In genomic region chr17:28716740-28717577, GRCh38 we compare ENCODE assay signal across 6 cellular contexts. TPM values are rescaled to one million over a fixed set of nuclear protein-coding genes. Genes with fewer than 3 reads are reported as not detected.
A peak's percentile ranks its signal among the peaks of the same experiment; 100 is the strongest.
DNase-seq lines count a peak whose midpoint lies in the region; ATAC-seq and TF ChIP-seq lines count a peak whose summit lies in the region.

No MANE protein-coding gene starts in this region.

- CTCF ChIA-PET in mammary epithelial cell (lab: Charles Lee; ENCODE audit: low non-redundant PET): no interaction called here

- H3K79me2 ChIP-seq in GM23338 (replicated peaks; ENCODE audit: insufficient read depth) (peaks cover 42% of the 10 kb centered on the region), mammary epithelial cell (ENCODE audit: insufficient read depth, low read length) (peaks cover 45% of the 10 kb centered on the region)

- H3K27me3 ChIP-seq in GM23338 (ENCODE audit: insufficient read depth) (no peaks in the 10 kb centered on the region), mammary epithelial cell (ENCODE audit: insufficient read depth, low read length) (no peaks in the 10 kb centered on the region)

- H4K20me1 ChIP-seq in GM23338 (replicated peaks; ENCODE audit: insufficient read depth) (peaks cover 18% of the 10 kb centered on the region), mammary epithelial cell (ENCODE audit: insufficient read depth, low read length) (no peaks in the 10 kb centered on the region)

- H2AFZ ChIP-seq in GM23338 (no peak overlapping the region), mammary epithelial cell (ENCODE audit: low read depth, low read length) (peak overlapping the region; percentile 77)

- H3K27me3 Mint-ChIP-seq in GM23338 (ENCODE audit: insufficient read depth, low read depth, poor library complexity) (peaks cover 32% of the 10 kb centered on the region), neural crest cell (ENCODE audit: low read depth) (peaks cover 8% of the 10 kb centered on the region)

- H3K9me3 ChIP-seq in mammary epithelial cell (replicated peaks; ENCODE audit: insufficient read depth, low read length): no peaks in the 10 kb centered on the region

- peaks cover 31% of the 10 kb centered on the region for H3K4me1 ChIP-seq in GM23338 (ENCODE audit: insufficient read depth)
- H3K4me1 ChIP-seq in mammary epithelial cell (ENCODE audit: insufficient read depth, low read length): peaks cover 34% of the 10 kb centered on the region

- peak overlapping the region; percentile 98 for H3K4me3 ChIP-seq in GM23338
- peak overlapping the region; percentile 67 to 85 (median 69) for H3K4me3 ChIP-seq in mammary epithelial cell (replicated peaks in 1 of 3; ENCODE audit: insufficient read depth in 1 of 3, low read depth in 2 of 3, low read length in 3 of 3)

- ATAC-seq in GM23338: peak; percentile 14

- BruUV-seq in mammary epithelial cell (replicated peaks; lab: Mats Ljungman, UMichigan): no TSS peak

- dilution Hi-C loops in mammary epithelial cell (cut with HindIII; ENCODE audit: low sequenced_read_pairs): no loop called here

- peak overlapping the region; percentile 78 for H3K9ac ChIP-seq in mammary epithelial cell (ENCODE audit: insufficient read depth, low read length)

- H3K9me2 ChIP-seq in GM23338 (ENCODE audit: insufficient read depth): no peaks in the 10 kb centered on the region

- H3K9me3 Mint-ChIP-seq in GM23338 (peaks cover 5% of the 10 kb centered on the region), neural crest cell (no peaks in the 10 kb centered on the region)

- TF ChIP-seq CTCF in GM23338 (conservative IDR thresholded peaks at IDR 0.05; ENCODE audit: low read depth in 2 of 2): no peak
- no peak for TF ChIP-seq CTCF in mammary epithelial cell (conservative IDR thresholded peaks at IDR 0.05 in 1 of 2, IDR thresholded peaks at IDR 0.05 in 1 of 2; ENCODE audit: extremely low read depth in 1 of 2, insufficient read depth in 1 of 2, low read depth in 1 of 2, low read length in 2 of 2)
- TF ChIP-seq CTCF in neural crest cell (conservative IDR thresholded peaks at IDR 0.05): no peak
- TF ChIP-seq CTCF in GM13976 (IDR thresholded peaks at IDR 0.05; ENCODE audit: borderline replicate concordance, control extremely low read depth, extremely low read depth, insufficient read depth, missing control alignments): no peak

- in situ Hi-C loops in mammary epithelial cell (cut with MboI; ENCODE audit: low sequenced_read_pairs in 2 of 2): no loop called here
- in situ Hi-C loops in GM13976 (cut with MboI; ENCODE audit: low sequenced_read_pairs, unreplicated experiment): no loop called here

- intact Hi-C loops in mammary epithelial cell (cut with micrococcal nuclease): loop anchor here (5.0 kb wide), 1 partner anchor 55 kb away; the partner anchor contains the start of genes SDF2 and SUPT6H

- H3K27ac ChIP-seq in GM23338 (ENCODE audit: low read depth) (peak overlapping the region; percentile 81), mammary epithelial cell (ENCODE audit: insufficient read depth, low read depth, low read length) (peak overlapping the region; percentile 67)

- H3K27ac Mint-ChIP-seq in GM23338 (peak overlapping the region; percentile 92), neural crest cell (ENCODE audit: unreplicated experiment) (peak overlapping the region; percentile 93)

- H3K4me2 ChIP-seq in GM23338 (peak overlapping the region; percentile 84), mammary epithelial cell (ENCODE audit: insufficient read depth, low read depth, low read length) (peak overlapping the region; percentile 97)

- H3K36me3 ChIP-seq in GM23338 (ENCODE audit: insufficient read depth): peaks cover 29% of the 10 kb centered on the region
- H3K36me3 ChIP-seq in mammary epithelial cell (ENCODE audit: insufficient read depth, low read length): peaks cover 14% of the 10 kb centered on the region

- peaks cover 49% of the 10 kb centered on the region for H3K4me1 Mint-ChIP-seq in GM23338
- peaks cover 61% of the 10 kb centered on the region for H3K4me1 Mint-ChIP-seq in neural crest cell

- H3K36me3 Mint-ChIP-seq in GM23338 (ENCODE audit: low read depth) (peaks cover 62% of the 10 kb centered on the region), neural crest cell (ENCODE audit: low read depth) (peaks cover 33% of the 10 kb centered on the region)

- peak overlapping the region; percentile 100 for H3K4me3 Mint-ChIP-seq in GM23338
- H3K4me3 Mint-ChIP-seq in neural crest cell: peak overlapping the region; percentile 87

- H3F3A ChIP-seq in GM23338 (replicated peaks; ENCODE audit: low read depth): peaks cover 50% of the 10 kb centered on the region

- DNase-seq in GM23338 (ENCODE audit: low spot score) (peak; percentile 66), mammary epithelial cell (peak; percentile 39), neural crest cell (ENCODE audit: low read depth, low spot score) (peak; percentile 32), mesenteric fat pad (ENCODE audit: low spot score) (no peak), RPMI8226 (no peak), GM13976 (ENCODE audit: low spot score) (no peak)

- WGBS in mammary epithelial cell (ENCODE audit: low coverage, missing lambda C conversion rate): 5% methylated on average over 11 of the region's 63 CpGs

TF ChIP-seq in GM23338, 12 proteins besides CTCF, POLR2A, EP300 and RAD21 (continues in another document):
- TF ChIP-seq ZNF114 (CRISPR knock-in tag; IDR thresholded peaks at IDR 0.05) (no peak), CREB1 (CRISPR knock-in tag; IDR thresholded peaks at IDR 0.05; ENCODE audit: low read depth) (no peak)
- TF ChIP-seq, protein P1, sequence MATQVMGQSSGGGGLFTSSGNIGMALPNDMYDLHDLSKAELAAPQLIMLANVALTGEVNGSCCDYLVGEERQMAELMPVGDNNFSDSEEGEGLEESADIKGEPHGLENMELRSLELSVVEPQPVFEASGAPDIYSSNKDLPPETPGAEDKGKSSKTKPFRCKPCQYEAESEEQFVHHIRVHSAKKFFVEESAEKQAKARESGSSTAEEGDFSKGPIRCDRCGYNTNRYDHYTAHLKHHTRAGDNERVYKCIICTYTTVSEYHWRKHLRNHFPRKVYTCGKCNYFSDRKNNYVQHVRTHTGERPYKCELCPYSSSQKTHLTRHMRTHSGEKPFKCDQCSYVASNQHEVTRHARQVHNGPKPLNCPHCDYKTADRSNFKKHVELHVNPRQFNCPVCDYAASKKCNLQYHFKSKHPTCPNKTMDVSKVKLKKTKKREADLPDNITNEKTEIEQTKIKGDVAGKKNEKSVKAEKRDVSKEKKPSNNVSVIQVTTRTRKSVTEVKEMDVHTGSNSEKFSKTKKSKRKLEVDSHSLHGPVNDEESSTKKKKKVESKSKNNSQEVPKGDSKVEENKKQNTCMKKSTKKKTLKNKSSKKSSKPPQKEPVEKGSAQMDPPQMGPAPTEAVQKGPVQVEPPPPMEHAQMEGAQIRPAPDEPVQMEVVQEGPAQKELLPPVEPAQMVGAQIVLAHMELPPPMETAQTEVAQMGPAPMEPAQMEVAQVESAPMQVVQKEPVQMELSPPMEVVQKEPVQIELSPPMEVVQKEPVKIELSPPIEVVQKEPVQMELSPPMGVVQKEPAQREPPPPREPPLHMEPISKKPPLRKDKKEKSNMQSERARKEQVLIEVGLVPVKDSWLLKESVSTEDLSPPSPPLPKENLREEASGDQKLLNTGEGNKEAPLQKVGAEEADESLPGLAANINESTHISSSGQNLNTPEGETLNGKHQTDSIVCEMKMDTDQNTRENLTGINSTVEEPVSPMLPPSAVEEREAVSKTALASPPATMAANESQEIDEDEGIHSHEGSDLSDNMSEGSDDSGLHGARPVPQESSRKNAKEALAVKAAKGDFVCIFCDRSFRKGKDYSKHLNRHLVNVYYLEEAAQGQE (IDR thresholded peaks at IDR 0.05; ENCODE audit: unreplicated experiment): no peak
- TF ChIP-seq, protein P2, sequence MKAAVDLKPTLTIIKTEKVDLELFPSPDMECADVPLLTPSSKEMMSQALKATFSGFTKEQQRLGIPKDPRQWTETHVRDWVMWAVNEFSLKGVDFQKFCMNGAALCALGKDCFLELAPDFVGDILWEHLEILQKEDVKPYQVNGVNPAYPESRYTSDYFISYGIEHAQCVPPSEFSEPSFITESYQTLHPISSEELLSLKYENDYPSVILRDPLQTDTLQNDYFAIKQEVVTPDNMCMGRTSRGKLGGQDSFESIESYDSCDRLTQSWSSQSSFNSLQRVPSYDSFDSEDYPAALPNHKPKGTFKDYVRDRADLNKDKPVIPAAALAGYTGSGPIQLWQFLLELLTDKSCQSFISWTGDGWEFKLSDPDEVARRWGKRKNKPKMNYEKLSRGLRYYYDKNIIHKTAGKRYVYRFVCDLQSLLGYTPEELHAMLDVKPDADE (IDR thresholded peaks at IDR 0.05): no peak

RNA-seq across cellular contexts. Expression of gene RAB34, which starts 0.7 kb away (rescaled TPM):
- total RNA-seq in GM23338 (2014; rRNA removed; shearing (Covaris generic)): 381 and 394 TPM in 2 replicates
- polyA plus RNA-seq in GM23338 (2016; fragmentation: Nextera tagmentation; extraction: Ambion mirVana) (174 and 184 TPM in 2 replicates), mammary epithelial cell (176 TPM)
- total RNA-seq in mammary epithelial cell (10 to 100 TPM; 68.2 to 83.4 TPM), neural crest cell (83.5 and 87.4 TPM in 2 replicates), mesenteric fat pad (43.3 TPM)
- 135 TPM for polyA minus RNA-seq in mammary epithelial cell

RNA-seq across cellular contexts. Expression of gene RPL23A, which starts 2.8 kb away (rescaled TPM):
- 592 and 656 TPM in 2 replicates for total RNA-seq in GM23338 (2014; rRNA removed; shearing (Covaris generic))
- 1,994 and 2,198 TPM in 2 replicates for polyA plus RNA-seq in GM23338 (2016; fragmentation: Nextera tagmentation; extraction: Ambion mirVana)
- 1,000 to 10,000 TPM in 1 of 2 donors, 100 to 1,000 TPM in 1; 335 to 1,232 TPM for total RNA-seq in mammary epithelial cell
- 685 TPM for polyA plus RNA-seq in mammary epithelial cell
- 785 TPM for polyA minus RNA-seq in mammary epithelial cell
- 1,750 and 1,862 TPM in 2 replicates for total RNA-seq in neural crest cell
- 1,078 TPM for total RNA-seq in mesenteric fat pad

RNA-seq across cellular contexts. Expression of gene PROCA1, which starts 5.3 kb away (rescaled TPM):
- total RNA-seq in GM23338 (2014; rRNA removed; shearing (Covaris generic)): 10.0 and 11.3 TPM in 2 replicates
- polyA plus RNA-seq in GM23338 (2016; fragmentation: Nextera tagmentation; extraction: Ambion mirVana) (14.4 and 14.9 TPM in 2 replicates), mammary epithelial cell (0.82 TPM)
- total RNA-seq in mammary epithelial cell (1 to 10 TPM in 1 of 2 donors, under 1 TPM in 1; 0.17 to 1.1 TPM), neural crest cell (11.7 and 12.5 TPM in 2 replicates), mesenteric fat pad (1.3 TPM)
- polyA minus RNA-seq in mammary epithelial cell: 7.0 TPM

RNA-seq across cellular contexts. Expression of gene TLCD1, which starts 9.1 kb away (rescaled TPM):
- 16.9 and 26.5 TPM in 2 replicates for total RNA-seq in GM23338 (2014; rRNA removed; shearing (Covaris generic))
- 47.0 and 47.7 TPM in 2 replicates for polyA plus RNA-seq in GM23338 (2016; fragmentation: Nextera tagmentation; extraction: Ambion mirVana)
- total RNA-seq in mammary epithelial cell: 10 to 100 TPM in 1 of 2 donors, 1 to 10 TPM in 1; 4.7 to 16.7 TPM
- 19.8 TPM for polyA plus RNA-seq in mammary epithelial cell
- polyA minus RNA-seq in mammary epithelial cell: 10.1 TPM
- 6.1 and 6.3 TPM in 2 replicates for total RNA-seq in neural crest cell
- total RNA-seq in mesenteric fat pad: 3.4 TPM

RNA-seq across cellular contexts. Expression of gene NEK8, which starts 11.6 kb away (rescaled TPM):
- total RNA-seq in GM23338 (2014; rRNA removed; shearing (Covaris generic)): 13.2 and 14.9 TPM in 2 replicates
- polyA plus RNA-seq in GM23338 (2016; fragmentation: Nextera tagmentation; extraction: Ambion mirVana): 8.9 and 10.0 TPM in 2 replicates
- 1 to 10 TPM; 5.5 to 7.0 TPM for total RNA-seq in mammary epithelial cell
- polyA plus RNA-seq in mammary epithelial cell: 4.6 TPM
- polyA minus RNA-seq in mammary epithelial cell: 2.6 TPM
- 6.2 and 6.3 TPM in 2 replicates for total RNA-seq in neural crest cell
- 2.3 TPM for total RNA-seq in mesenteric fat pad

Comparison
In these comparisons a context has a peak if more than half of its experiments do, and no peak if none do; other contexts are left out.
1. DNase-seq: peak in GM23338 (single experiment), mammary epithelial cell (single experiment) and neural crest cell (single experiment); none in mesenteric fat pad (single experiment), RPMI8226 (single experiment) and GM13976 (single experiment).